Comparison of ENCODE assay signal across 8 cellular contexts in the genomic region with DNA sequence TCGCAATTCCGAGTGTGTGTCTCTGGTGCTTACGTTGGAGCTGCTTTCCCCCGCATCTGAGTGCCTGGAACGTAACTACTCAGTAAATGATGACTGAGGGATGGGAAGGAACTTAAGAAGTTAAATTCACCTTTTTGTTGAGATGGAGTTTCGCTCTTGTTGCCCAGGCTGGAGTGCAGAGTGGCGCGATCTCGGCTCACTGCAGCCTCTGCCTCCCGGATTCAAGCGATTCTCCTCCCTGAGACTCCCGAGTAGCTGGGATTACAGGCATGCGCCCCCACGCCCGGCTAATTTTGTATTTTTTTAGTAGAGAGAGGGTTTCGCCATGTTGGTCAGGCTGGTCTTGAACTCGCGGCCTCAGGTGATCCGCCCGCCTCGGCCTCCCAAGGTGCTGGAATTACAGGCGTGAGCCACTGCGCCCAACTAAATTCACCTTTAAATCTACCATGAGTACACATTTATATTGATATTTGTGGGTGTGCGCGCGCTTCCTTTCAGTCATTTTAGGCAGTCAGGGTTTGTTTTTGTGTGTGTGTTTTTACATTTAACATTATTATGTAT. TPM values are rescaled to one million over a fixed set of nuclear protein-coding genes. Genes with fewer than 3 reads are reported as not detected.
DNase-seq lines count a peak whose midpoint lies in the region; ATAC-seq, FAIRE-seq and TF ChIP-seq lines count a peak whose summit lies in the region.

No MANE protein-coding gene starts in this region.

- DNase-seq in activated CD4-positive, alpha-beta T cell treated with anti-CD3 and anti-CD28 coated beads, Interleukin-2, amount 10 ng/mL, durations not matched to agents 24 days and 14 days = no peak
- DNase-seq in activated CD4-positive, alpha-beta T cell treated with anti-CD3 and anti-CD28 coated beads for 1 hour = no peak
- DNase-seq in HepG2 (ENCODE audit: low spot score) (no peak), A172 (ENCODE audit: low spot score) (no peak), retina (no peak), sciatic nerve (ENCODE audit: low spot score) (no peak)

- intact Hi-C loops in activated CD4-positive, alpha-beta T cell treated with anti-CD3 and anti-CD28 coated beads, Interleukin-2, amount 10 ng/mL, durations not matched to agents 24 days and 14 days (cut with micrococcal nuclease) = loop anchor here (1.0 to 5.0 kb wide), 3 partner anchors 36 to 165 kb away; partner anchors contain the start of genes AKIRIN1 and MYCBP
- intact Hi-C loops in HepG2 (cut with micrococcal nuclease; ENCODE audit: unreplicated experiment) = loop anchor here (2.0 to 5.0 kb wide), 4 partner anchors 35 to 168 kb away; partner anchors contain the start of genes AKIRIN1, MYCBP, RHBDL2 and RRAGC
- intact Hi-C loops in sciatic nerve (cut with DNase I) = no loop called here

- no peaks in the 10 kb centered on the region; a peak in 1 of 5 replicates for H3K27me3 ChIP-seq in HepG2 (ENCODE audit: control insufficient read depth in 1 of 2, insufficient read depth in 2 of 2, low read length in 2 of 2)
- no peaks in the 10 kb centered on the region for H3K27me3 ChIP-seq in thymus (ENCODE audit: control insufficient read depth, insufficient read depth)

- H3K4me1 Mint-ChIP-seq in activated CD4-positive, alpha-beta T cell treated with anti-CD3 and anti-CD28 coated beads, Interleukin-2, amount 10 ng/mL, durations not matched to agents 24 days and 14 days = peaks cover 27% of the 10 kb centered on the region

- no peak for TF ChIP-seq POLR2A in HepG2 (IDR thresholded peaks at IDR 0.05; ENCODE audit: insufficient read depth in 1 of 2, low read depth in 2 of 2, low read length in 2 of 2)

- ATAC-seq in HepG2 (no peak), sciatic nerve (no peak)

- no peak for TF ChIP-seq RAD21 in HepG2 (CRISPR knock-in tag; IDR thresholded peaks at IDR 0.05)

- H3K4me3 ChIP-seq in HepG2 (replicated peaks in 1 of 3; ENCODE audit: insufficient read depth in 1 of 3, low read depth in 2 of 3, low read length in 3 of 3) (peak overlapping the region; percentile 81 to 97 (median 87)), thymus (ENCODE audit: low read length) (peak overlapping the region; percentile 68)

- no peak for TF ChIP-seq CTCF in HepG2 (CRISPR knock-in tag; IDR thresholded peaks at IDR 0.05)

- in situ Hi-C loops in HepG2 (cut with HindIII; ENCODE audit: extremely low pct_ligation_motif_present, low pct_unique_long_range_greater_than_20kb) = no loop called here

- 27% methylated on average over 19 of the region's 26 CpGs for WGBS in HepG2 (ENCODE audit: low lambda C conversion rate)
- WGBS in thymus = 48% methylated on average over 26 of the region's 26 CpGs

- peak overlapping the region; percentile 91 for H3K4me3 Mint-ChIP-seq in activated CD4-positive, alpha-beta T cell treated with anti-CD3 and anti-CD28 coated beads, Interleukin-2, amount 10 ng/mL, durations not matched to agents 24 days and 14 days

- peak overlapping the region; percentile 91 for H3K4me2 ChIP-seq in HepG2 (ENCODE audit: low read depth, low read length)

- H3K4me1 ChIP-seq in HepG2 (ENCODE audit: insufficient read depth, low read length) = peaks cover 49% of the 10 kb centered on the region
- peaks cover 4% of the 10 kb centered on the region for H3K4me1 ChIP-seq in thymus (ENCODE audit: control insufficient read depth, insufficient read depth, low read length)

- H3K9me3 Mint-ChIP-seq in activated CD4-positive, alpha-beta T cell treated with anti-CD3 and anti-CD28 coated beads, Interleukin-2, amount 10 ng/mL, durations not matched to agents 24 days and 14 days = no peaks in the 10 kb centered on the region

- peak overlapping the region; percentile 97 for H3K9ac ChIP-seq in HepG2 (ENCODE audit: insufficient read depth, low read depth, low read length)

- no peak overlapping the region for H2AFZ ChIP-seq in HepG2 (ENCODE audit: low read length)

- H3K79me2 ChIP-seq in HepG2 (ENCODE audit: insufficient read depth, low read length) = peaks cover 38% of the 10 kb centered on the region

- H3K9me3 ChIP-seq in HepG2 (ENCODE audit: low read length) (no peaks in the 10 kb centered on the region), thymus (ENCODE audit: control insufficient read depth) (no peaks in the 10 kb centered on the region)

- peak overlapping the region; percentile 94 for H3K27ac ChIP-seq in angular gyrus (ENCODE audit: low read depth, low read length)
- peak overlapping the region; percentile 86 for H3K27ac ChIP-seq in HepG2 (ENCODE audit: extremely low read length, insufficient read depth, low read length)
- no peak overlapping the region for H3K27ac ChIP-seq in thymus (ENCODE audit: low read depth)

- peaks cover 2% of the 10 kb centered on the region for H3K27me3 Mint-ChIP-seq in activated CD4-positive, alpha-beta T cell treated with anti-CD3 and anti-CD28 coated beads, Interleukin-2, amount 10 ng/mL, durations not matched to agents 24 days and 14 days

- H3K36me3 ChIP-seq in HepG2 (replicated peaks in 1 of 2; ENCODE audit: control insufficient read depth in 1 of 2, insufficient read depth in 2 of 2, low read length in 2 of 2) (peaks cover 2 to 24% of the 10 kb centered on the region in 2 experiments; a peak in 4 of 5 replicates), thymus (ENCODE audit: control insufficient read depth, insufficient read depth) (peaks cover 6% of the 10 kb centered on the region)

- peak overlapping the region; percentile 97 for H3K27ac Mint-ChIP-seq in activated CD4-positive, alpha-beta T cell treated with anti-CD3 and anti-CD28 coated beads, Interleukin-2, amount 10 ng/mL, durations not matched to agents 24 days and 14 days

- no peaks in the 10 kb centered on the region for H4K20me1 ChIP-seq in HepG2 (ENCODE audit: insufficient read depth, low read length)

- CTCF ChIA-PET in HepG2 (lab: Yijun Ruan, JAX; ENCODE audit: low intra/inter-chr PET ratio, low total read pairs) = no interaction called here

- peaks cover 25% of the 10 kb centered on the region for H3K36me3 Mint-ChIP-seq in activated CD4-positive, alpha-beta T cell treated with anti-CD3 and anti-CD28 coated beads, Interleukin-2, amount 10 ng/mL, durations not matched to agents 24 days and 14 days (ENCODE audit: low read depth)

- FAIRE-seq in HepG2 (lab: Jason Lieb, UNC) = no peak

- TF ChIP-seq EP300 in HepG2 (IDR thresholded peaks at IDR 0.05; ENCODE audit: low read depth in 2 of 2, low read length in 2 of 2) (no peak), HepG2 (CRISPR knock-in tag; IDR thresholded peaks at IDR 0.05; ENCODE audit: borderline replicate concordance) (no peak)

- no TSS peak for BruUV-seq in HepG2 (replicated peaks; lab: Mats Ljungman, UMichigan)

- POLR2A ChIA-PET in HepG2 (lab: Yijun Ruan, JAX) = interaction anchor here (1.0 to 3.5 kb wide), 10 partner anchors 11 to 168 kb away, joined by 3 to 26 read pairs (median 4); partner anchors contain the start of gene RRAGC

RNA-seq across cellular contexts. Expression of gene NDUFS5, which starts 0.9 kb away (rescaled TPM):
- 162 and 164 TPM in 2 replicates for total RNA-seq in activated CD4-positive, alpha-beta T cell treated with anti-CD3 and anti-CD28 coated beads, Interleukin-2, amount 10 ng/mL, durations not matched to agents 24 days and 14 days
- 466 and 655 TPM in 2 replicates for total RNA-seq in HepG2 (2016; rRNA removed; fragmentation: Illumina TruSeq; extraction: Trizol)
- 163 and 167 TPM in 2 replicates for total RNA-seq in HepG2 (2016; cell fraction: cytosol; rRNA removed; fragmentation: Illumina TruSeq; extraction: Trizol; ENCODE audit: low read depth)
- total RNA-seq in HepG2 (2016; cell fraction: insoluble cytoplasmic fraction; rRNA removed; fragmentation: Illumina TruSeq; extraction: Trizol) = 464 and 703 TPM in 2 replicates
- total RNA-seq in HepG2 (2016; cell fraction: membrane; rRNA removed; fragmentation: Illumina TruSeq; extraction: Trizol) = 156 and 158 TPM in 2 replicates
- 154 and 170 TPM in 2 replicates for total RNA-seq in HepG2 (2016; cell fraction: nucleus; rRNA removed; fragmentation: Illumina TruSeq; extraction: Trizol)
- 219 and 263 TPM in 2 replicates for polyA plus RNA-seq in HepG2 (2011; rRNA removed)
- polyA plus RNA-seq in HepG2 (2011; cell fraction: cytosol; rRNA removed) = 226 and 341 TPM in 2 replicates
- polyA plus RNA-seq in HepG2 (2011; cell fraction: nucleus; rRNA removed) = 45.6 and 70.1 TPM in 2 replicates
- 314 and 392 TPM in 2 replicates for polyA plus RNA-seq in HepG2 (2012)
- polyA plus RNA-seq in HepG2 (2016; cell fraction: cytosol; fragmentation: Illumina TruSeq; extraction: Trizol; ENCODE audit: low read depth) = 179 and 209 TPM in 2 replicates
- polyA plus RNA-seq in HepG2 (2016; cell fraction: insoluble cytoplasmic fraction; fragmentation: Illumina TruSeq; extraction: Trizol; ENCODE audit: low read depth) = 671 and 732 TPM in 2 replicates
- polyA plus RNA-seq in HepG2 (2016; cell fraction: membrane; fragmentation: Illumina TruSeq; extraction: Trizol; ENCODE audit: low read depth) = 158 and 161 TPM in 2 replicates
- 262 and 271 TPM in 2 replicates for polyA plus RNA-seq in HepG2 (2016; cell fraction: nucleus; fragmentation: Illumina TruSeq; extraction: Trizol; ENCODE audit: insufficient read depth, low read depth)
- polyA minus RNA-seq in HepG2 (2011; rRNA and poly(A)+ RNA removed; ENCODE audit: low replicate concordance) = 54.3 and 179 TPM in 2 replicates
- 50.5 and 67.1 TPM in 2 replicates for polyA minus RNA-seq in HepG2 (2011; cell fraction: cytosol; rRNA and poly(A)+ RNA removed)
- 41.3 and 58.2 TPM in 2 replicates for polyA minus RNA-seq in HepG2 (2011; cell fraction: nucleus; rRNA and poly(A)+ RNA removed)
- 483 TPM for polyA plus RNA-seq in thymus
- total RNA-seq in A172 (2014; rRNA removed; shearing (Covaris generic)) = 692 and 1,210 TPM in 2 replicates
- 149 TPM for total RNA-seq in sciatic nerve

RNA-seq across cellular contexts. Expression of gene AKIRIN1, which starts 36.0 kb away (rescaled TPM):
- total RNA-seq in activated CD4-positive, alpha-beta T cell treated with anti-CD3 and anti-CD28 coated beads, Interleukin-2, amount 10 ng/mL, durations not matched to agents 24 days and 14 days = 76.0 and 79.3 TPM in 2 replicates
- total RNA-seq in HepG2 (2016; rRNA removed; fragmentation: Illumina TruSeq; extraction: Trizol) (123 and 154 TPM in 2 replicates), sciatic nerve (44.2 TPM)
- total RNA-seq in HepG2 (2016; cell fraction: cytosol; rRNA removed; fragmentation: Illumina TruSeq; extraction: Trizol; ENCODE audit: low read depth) = 24.4 and 26.4 TPM in 2 replicates
- total RNA-seq in HepG2 (2016; cell fraction: insoluble cytoplasmic fraction; rRNA removed; fragmentation: Illumina TruSeq; extraction: Trizol) = 126 and 150 TPM in 2 replicates
- total RNA-seq in HepG2 (2016; cell fraction: membrane; rRNA removed; fragmentation: Illumina TruSeq; extraction: Trizol) = 114 and 115 TPM in 2 replicates
- total RNA-seq in HepG2 (2016; cell fraction: nucleus; rRNA removed; fragmentation: Illumina TruSeq; extraction: Trizol) = 46.8 and 56.0 TPM in 2 replicates
- polyA plus RNA-seq in HepG2 (2011; rRNA removed) (96.9 and 157 TPM in 2 replicates), thymus (40.3 TPM)
- 64.0 and 81.1 TPM in 2 replicates for polyA plus RNA-seq in HepG2 (2011; cell fraction: cytosol; rRNA removed)
- 22.4 and 29.1 TPM in 2 replicates for polyA plus RNA-seq in HepG2 (2011; cell fraction: nucleus; rRNA removed)
- 67.2 and 119 TPM in 2 replicates for polyA plus RNA-seq in HepG2 (2012)
- polyA plus RNA-seq in HepG2 (2016; cell fraction: cytosol; fragmentation: Illumina TruSeq; extraction: Trizol; ENCODE audit: low read depth) = 23.9 and 25.7 TPM in 2 replicates
- polyA plus RNA-seq in HepG2 (2016; cell fraction: insoluble cytoplasmic fraction; fragmentation: Illumina TruSeq; extraction: Trizol; ENCODE audit: low read depth) = 197 and 205 TPM in 2 replicates
- 80.1 and 84.0 TPM in 2 replicates for polyA plus RNA-seq in HepG2 (2016; cell fraction: membrane; fragmentation: Illumina TruSeq; extraction: Trizol; ENCODE audit: low read depth)
- 102 and 107 TPM in 2 replicates for polyA plus RNA-seq in HepG2 (2016; cell fraction: nucleus; fragmentation: Illumina TruSeq; extraction: Trizol; ENCODE audit: insufficient read depth, low read depth)
- 35.3 and 43.0 TPM in 2 replicates for polyA minus RNA-seq in HepG2 (2011; rRNA and poly(A)+ RNA removed; ENCODE audit: low replicate concordance)
- 63.2 and 68.3 TPM in 2 replicates for polyA minus RNA-seq in HepG2 (2011; cell fraction: cytosol; rRNA and poly(A)+ RNA removed)
- 32.2 and 33.9 TPM in 2 replicates for polyA minus RNA-seq in HepG2 (2011; cell fraction: nucleus; rRNA and poly(A)+ RNA removed)
- 61.3 and 64.5 TPM in 2 replicates for total RNA-seq in A172 (2014; rRNA removed; shearing (Covaris generic))
